In genomic region chr4:48963042-48963679, GRCh38 we compare ENCODE assay signal across 8 cellular contexts. TPM values are rescaled to one million over a fixed set of nuclear protein-coding genes. Genes with fewer than 3 reads are reported as not detected.
DNase-seq lines count a peak whose midpoint lies in the region; ATAC-seq and TF ChIP-seq lines count a peak whose summit lies in the region.

No MANE protein-coding gene starts in this region.

- H3K27ac ChIP-seq in uterus: no peak overlapping the region

- intact Hi-C loops in uterus (cut with DNase I; ENCODE audit: low total_unique reads): loop anchor here (10.0 kb wide), 1 partner anchor 378 kb away; no protein-coding TSS in a partner anchor

- H3K4me3 ChIP-seq in GM12865 (ENCODE audit: low read depth, low read length) (no peak overlapping the region), uterus (no peak overlapping the region)

- H3K9me3 ChIP-seq in uterus: no peaks in the 10 kb centered on the region

- peak; percentile 87 for DNase-seq in GM12865 (ENCODE audit: low read depth)
- DNase-seq in NCI-H1092 (lab: John Stamatoyannopoulos, UW): peak; percentile 74
- DNase-seq in SK-N-DZ (ENCODE audit: low spot score): peak; percentile 77
- peak; percentile 17 to 55 (median 34) for DNase-seq in activated naive CD4-positive, alpha-beta T cell (lab: John Stamatoyannopoulos, UW)
- DNase-seq in globus pallidus (ENCODE audit: low spot score): peak; percentile 78
- DNase-seq in pons (ENCODE audit: low spot score): peak; percentile 90
- peak; percentile 61 to 68 for DNase-seq in uterus

- TF ChIP-seq CTCF in GM12865 (IDR thresholded peaks at IDR 0.05; ENCODE audit: insufficient read depth, low read depth, low read length, missing control alignments) (peak; percentile 93), uterus (IDR thresholded peaks at IDR 0.05) (peak; percentile 89 to 93 (median 92))

- H3K36me3 ChIP-seq in uterus: no peaks in the 10 kb centered on the region

- peak; percentile 73 for ATAC-seq in HG02571 (IDR thresholded peaks at IDR 0.05; ENCODE audit: unreplicated experiment)

- no peaks in the 10 kb centered on the region for H3K27me3 ChIP-seq in uterus

- no peak for TF ChIP-seq POLR2A in uterus (IDR thresholded peaks at IDR 0.05)

- no peaks in the 10 kb centered on the region for H3K4me1 ChIP-seq in uterus

RNA-seq across cellular contexts. Expression of gene CWH43, which starts 22.9 kb away (rescaled TPM):
- polyA plus RNA-seq in SK-N-DZ (2014; cell fraction: cytosol; rRNA removed): 1.8 and 8.0 TPM in 2 replicates
- polyA plus RNA-seq in SK-N-DZ (2014; cell fraction: nucleus; rRNA removed): 1.7 and 4.2 TPM in 2 replicates
- 1 to 10 TPM in 1 of 4 donors, under 1 TPM in 1, not detected in 2; 0.29 to 3.7 TPM for total RNA-seq in uterus

RNA-seq across cellular contexts. Expression of gene OCIAD2, which starts 56.6 kb away (rescaled TPM):
- polyA plus RNA-seq in SK-N-DZ (2014; cell fraction: cytosol; rRNA removed): 33.1 and 48.9 TPM in 2 replicates
- 24.9 and 28.5 TPM in 2 replicates for polyA plus RNA-seq in SK-N-DZ (2014; cell fraction: nucleus; rRNA removed)
- total RNA-seq in uterus: 10 to 100 TPM in 2 of 4 donors, 1 to 10 TPM in 1, under 1 TPM in 1; 0.88 to 17.0 (median 6.2) TPM

Comparison
In these comparisons a context has a peak if more than half of its experiments do, and no peak if none do; other contexts are left out.
1. DNase-seq: peak in every context shown above with its lines; median percentile 90 in pons; 87 in GM12865; 78 in globus pallidus; 77 in SK-N-DZ; 74 in NCI-H1092; 64 in uterus; 34 in activated naive CD4-positive, alpha-beta T cell.